Comparison of ENCODE assay signal across 2 cellular contexts in genomic region chr4:163731071-163731470, GRCh38.
TF ChIP-seq lines count a peak whose summit lies in the region.

No MANE protein-coding gene starts in this region.

TF ChIP-seq in IMR-90, 13 proteins besides CTCF, POLR2A, EP300 and RAD21 (continued from another document):
- TF ChIP-seq, protein P1, sequence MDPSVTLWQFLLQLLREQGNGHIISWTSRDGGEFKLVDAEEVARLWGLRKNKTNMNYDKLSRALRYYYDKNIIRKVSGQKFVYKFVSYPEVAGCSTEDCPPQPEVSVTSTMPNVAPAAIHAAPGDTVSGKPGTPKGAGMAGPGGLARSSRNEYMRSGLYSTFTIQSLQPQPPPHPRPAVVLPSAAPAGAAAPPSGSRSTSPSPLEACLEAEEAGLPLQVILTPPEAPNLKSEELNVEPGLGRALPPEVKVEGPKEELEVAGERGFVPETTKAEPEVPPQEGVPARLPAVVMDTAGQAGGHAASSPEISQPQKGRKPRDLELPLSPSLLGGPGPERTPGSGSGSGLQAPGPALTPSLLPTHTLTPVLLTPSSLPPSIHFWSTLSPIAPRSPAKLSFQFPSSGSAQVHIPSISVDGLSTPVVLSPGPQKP (IDR thresholded peaks at IDR 0.05; ENCODE audit: borderline replicate concordance, low read depth, low read length): no peak
- TF ChIP-seq MAZ (IDR thresholded peaks at IDR 0.05; ENCODE audit: borderline replicate concordance, low read depth, low read length) (no peak), CHD1 (IDR thresholded peaks at IDR 0.05; ENCODE audit: low read depth, low read length) (no peak)

TF ChIP-seq in neural cell, 6 proteins besides CTCF, POLR2A, EP300 and RAD21 (continued from another document):
- no peak for TF ChIP-seq REST (IDR thresholded peaks at IDR 0.05; ENCODE audit: borderline replicate concordance)
- no peak for TF ChIP-seq EZH2 (IDR thresholded peaks at IDR 0.05; ENCODE audit: borderline replicate concordance, insufficient read depth, low read length, poor library complexity, severe bottlenecking)
- TF ChIP-seq TAF1 (IDR thresholded peaks at IDR 0.05; ENCODE audit: low read depth): no peak
- TF ChIP-seq MXI1 (conservative IDR thresholded peaks at IDR 0.05; ENCODE audit: poor library complexity, severe bottlenecking): no peak
- no peak for TF ChIP-seq POLR2AphosphoS5 (IDR thresholded peaks at IDR 0.05)
